9 cellular contexts compared by ENCODE assay signal in the genomic region with DNA sequence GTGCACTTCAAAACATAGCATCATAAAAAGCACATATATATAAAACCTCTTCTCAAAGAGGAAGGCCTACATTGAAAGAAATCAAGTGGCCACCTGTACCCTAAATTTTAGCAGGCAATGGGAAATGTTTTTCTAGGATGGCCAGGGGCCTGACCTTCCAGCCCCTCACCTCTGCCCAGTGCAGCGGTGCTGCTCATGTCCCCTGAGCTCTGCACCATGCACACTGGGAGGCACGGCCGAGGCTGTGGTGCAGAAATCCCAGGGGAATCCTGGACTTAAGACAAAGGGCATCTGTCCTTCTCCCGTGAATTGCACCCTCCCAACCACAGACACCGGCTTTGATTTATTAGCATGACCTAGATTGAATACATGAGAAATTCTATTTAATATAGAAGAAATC.
"Had no signal": no experiment of that assay in that cellular context is flagged by ENCODE, and none has a peak within 500 bp of the region (broad histone marks: within the 10 kb centered on the region; RNA-seq: fewer than 3 reads in every experiment).

No MANE protein-coding gene starts in this region.

- H3K4me2 ChIP-seq: GM23338 had no signal

- H3K4me1 ChIP-seq: HAP-1 had no signal

- H3K4me3 ChIP-seq: GM23248, GM23338, HAP-1 had no signal

- H3K36me3 ChIP-seq: HAP-1 had no signal

- H3K27ac ChIP-seq: GM23248 had no signal

- H3K9me3 ChIP-seq: HAP-1 had no signal

- H3K9ac ChIP-seq: GM23248 had no signal

- DNase-seq: GM23248, GOT3, H7, H9, HCEC 1CT, HFFc6 had no signal

- ATAC-seq: GM23338, HCT116 had no signal
